Comparison of ENCODE assay signal across 21 cellular contexts in genomic region chr2:16260041-16260440, GRCh38.
"Had no signal": no experiment of that assay in that cellular context is flagged by ENCODE, and none has a peak within 500 bp of the region (broad histone marks: within the 10 kb centered on the region; RNA-seq: fewer than 3 reads in every experiment).

No MANE protein-coding gene starts in this region.

- H3K9me3 ChIP-seq: heart left ventricle, left lung, lower lobe of right lung, ovary, prostate gland, testis, tibial nerve, upper lobe of right lung had no signal

- ATAC-seq: esophagus mucosa; left lung; lower lobe of right lung; natural killer cell; sciatic nerve; stimulated activated naive B cell treated with anti-CD40 and anti-IgM and Interleukin-4, amounts not matched to agents 10 μg/mL and 1 μg/mL and 100 μg/mL, for 72 hours; stimulated activated naive CD8-positive, alpha-beta T cell treated with anti-CD3 and anti-CD28 coated beads, Interleukin-15, amount 100 ng/mL, for 72 hours; upper lobe of right lung had no signal

- H3K4me3 ChIP-seq: dorsolateral prefrontal cortex, heart left ventricle, left lung, lower lobe of right lung, ovary, prostate gland, testis, tibial nerve, upper lobe of right lung had no signal

- H3K27me3 ChIP-seq: ovary, testis, tibial nerve, upper lobe of right lung had no signal

- DNase-seq: cortex of kidney; dorsolateral prefrontal cortex; effector CD8-positive, alpha-beta T cell; heart left ventricle; hypothalamus; left lung; lower lobe of right lung; natural killer cell; nucleus accumbens; ovary; retina; stimulated activated CD4-positive, alpha-beta T cell treated with anti-CD3 and anti-CD28 coated beads, Interleukin-2, amount 100 ng/mL, for 24 hours; stimulated activated CD4-positive, alpha-beta T cell treated with anti-CD3 and anti-CD28 coated beads, Interleukin-4, amount 100 ng/mL, for 4 hours; stimulated activated naive B cell treated with anti-CD40 and anti-IgM and Interleukin-4, amounts not matched to agents 10 μg/mL and 1 μg/mL and 100 μg/mL, for 72 hours; stimulated activated naive CD8-positive, alpha-beta T cell treated with anti-CD3 and anti-CD28 coated beads, Interleukin-15, amount 100 ng/mL, for 72 hours; testis; upper lobe of right lung had no signal

- H3K4me1 ChIP-seq: heart left ventricle, left lung, lower lobe of right lung, prostate gland, testis, tibial nerve, upper lobe of right lung had no signal

- H3K27ac ChIP-seq: dorsolateral prefrontal cortex, heart left ventricle, left lung, lower lobe of right lung, ovary, prostate gland, testis, tibial nerve, upper lobe of right lung had no signal

- H3K36me3 ChIP-seq: heart left ventricle, left lung, lower lobe of right lung, ovary, prostate gland, tibial nerve, upper lobe of right lung had no signal
